In the genomic region with DNA sequence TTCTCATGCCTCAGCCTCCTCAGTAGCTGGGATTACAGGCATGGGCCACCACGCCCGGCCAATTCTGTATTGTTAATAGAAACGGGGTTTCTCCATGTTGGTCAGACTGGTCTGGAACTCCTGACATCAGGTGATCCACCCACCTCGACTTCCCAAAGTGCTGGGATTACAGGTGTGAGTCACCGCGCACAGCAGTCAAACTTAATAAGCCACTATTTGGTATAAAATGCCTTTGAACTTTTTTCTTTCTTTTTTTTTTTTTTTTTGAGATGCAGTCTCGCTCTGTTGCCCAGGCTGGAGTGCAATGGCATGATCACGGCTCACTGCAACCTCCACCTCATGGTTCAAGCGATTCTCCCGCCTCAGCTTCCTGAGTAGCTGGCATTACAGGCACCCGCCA, we compare ENCODE assay signal across 1 cellular context.
TF ChIP-seq lines count a peak whose summit lies in the region.

No MANE protein-coding gene starts in this region.

TF ChIP-seq in HCT116, 20 proteins besides CTCF, POLR2A, EP300 and RAD21 (continued from another document):
- 0 out of 2 replicates have a peak, but pooled peaks have one; percentile 7 for TF ChIP-seq CEBPB (IDR thresholded peaks at IDR 0.05; ENCODE audit: low read depth)
- peak; percentile 90 for TF ChIP-seq EGR1 (IDR thresholded peaks at IDR 0.05; ENCODE audit: low read depth)
- peak; percentile 73 for TF ChIP-seq CBX3 (IDR thresholded peaks at IDR 0.05; ENCODE audit: low read depth)
- TF ChIP-seq FOSL1 (IDR thresholded peaks at IDR 0.05; ENCODE audit: low read depth): peak; percentile 81
- TF ChIP-seq, protein P1, sequence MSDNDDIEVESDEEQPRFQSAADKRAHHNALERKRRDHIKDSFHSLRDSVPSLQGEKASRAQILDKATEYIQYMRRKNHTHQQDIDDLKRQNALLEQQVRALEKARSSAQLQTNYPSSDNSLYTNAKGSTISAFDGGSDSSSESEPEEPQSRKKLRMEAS (IDR thresholded peaks at IDR 0.05): peak; percentile 44; the same call in 1 of the 2 replicates
- peak; percentile 56 for TF ChIP-seq SP1 (IDR thresholded peaks at IDR 0.05; ENCODE audit: low read depth)
- peak; percentile 4 for TF ChIP-seq YY1 (IDR thresholded peaks at IDR 0.05; ENCODE audit: extremely low read depth, insufficient replicate concordance, low read depth, low read length)
- TF ChIP-seq SIN3A (IDR thresholded peaks at IDR 0.05; ENCODE audit: low read depth): peak; percentile 32; the same call in 1 of the 2 replicates
